Comparison of ENCODE assay signal across 18 cellular contexts in genomic region chr15:100730655-100731240, GRCh38.
"Had no signal": no experiment of that assay in that cellular context is flagged by ENCODE, and none has a peak within 500 bp of the region (broad histone marks: within the 10 kb centered on the region; RNA-seq: fewer than 3 reads in every experiment).

No MANE protein-coding gene starts in this region.

- H3K9me3 ChIP-seq: esophagus squamous epithelium, psoas muscle, spleen, testis, tibial nerve, upper lobe of right lung had no signal

- DNase-seq: effector memory CD8-positive, alpha-beta T cell; esophagus squamous epithelium; left cardiac atrium; left ventricle myocardium superior; naive B cell; psoas muscle; spleen; stimulated activated CD4-positive, alpha-beta T cell treated with anti-CD3 and anti-CD28 coated beads, Interleukin-15, amount 100 ng/mL, for 24 hours; stimulated activated CD4-positive, alpha-beta T cell treated with anti-CD3 and anti-CD28 coated beads, Interleukin-1b, Interleukin-23, amount 100 ng/mL, for 48 hours; stimulated activated CD4-positive, alpha-beta T cell treated with anti-CD3 and anti-CD28 coated beads, Interleukin-4, amount 100 ng/mL, for 4 hours; stimulated activated naive B cell treated with anti-CD40 and anti-IgM and Interleukin-4, amounts not matched to agents 10 μg/mL and 1 μg/mL and 100 μg/mL, for 72 hours; stimulated activated naive CD8-positive, alpha-beta T cell treated with anti-CD3 and anti-CD28 coated beads, Interleukin-15, amount 100 ng/mL, for 72 hours; testis; upper lobe of right lung had no signal

- H3K36me3 ChIP-seq: esophagus squamous epithelium, spleen, tibial nerve, upper lobe of right lung had no signal

- H3K27me3 ChIP-seq: testis, tibial nerve, upper lobe of right lung had no signal

- ATAC-seq: effector memory CD8-positive, alpha-beta T cell; left cardiac atrium; left ventricle myocardium superior; psoas muscle; sciatic nerve; stimulated activated naive B cell treated with anti-CD40 and anti-IgM and Interleukin-4, amounts not matched to agents 10 μg/mL and 1 μg/mL and 100 μg/mL, for 72 hours; stimulated activated naive CD8-positive, alpha-beta T cell treated with anti-CD3 and anti-CD28 coated beads, Interleukin-15, amount 100 ng/mL, for 72 hours; upper lobe of right lung had no signal

- H3K4me1 ChIP-seq: spleen had no signal

- H3K4me3 ChIP-seq: esophagus squamous epithelium, lung, psoas muscle, spleen, testis, tibial nerve, upper lobe of right lung had no signal

- H3K27ac ChIP-seq: epithelial cell of prostate, esophagus squamous epithelium, psoas muscle, spleen, testis, tibial nerve, upper lobe of right lung had no signal
